Comparison of ENCODE assay signal across 1 cellular context in genomic region chr5:178232124-178232919, GRCh38.
TF ChIP-seq lines count a peak whose summit lies in the region.

TSS of gene PHYKPL (minus strand) at chr5:178232802. CDS start at chr5:178232550, 252 bp downstream.

TF ChIP-seq in K562, 482 proteins besides CTCF, POLR2A, EP300 and RAD21 (continued from another document and continues in another):
- TF ChIP-seq ZNF277 (CRISPR knock-in tag; IDR thresholded peaks at IDR 0.05; ENCODE audit: borderline replicate concordance) (no peak), TAF1 (IDR thresholded peaks at IDR 0.05; ENCODE audit: control insufficient read depth, extremely low read depth, insufficient read depth, low read length, severe bottlenecking) (peak; percentile 31), ZNF12 (CRISPR knock-in tag; IDR thresholded peaks at IDR 0.05) (0 out of 2 replicates have a peak, but pooled peaks have one; percentile 60), HDGF (IDR thresholded peaks at IDR 0.05) (no peak), NR0B1 (IDR thresholded peaks at IDR 0.05; ENCODE audit: partially characterized antibody) (no peak), XRCC5 (IDR thresholded peaks at IDR 0.05; ENCODE audit: low read depth, low read length) (no peak), POLR3G (IDR thresholded peaks at IDR 0.05; ENCODE audit: extremely low read depth, insufficient read length, insufficient replicate concordance) (no peak), MAFK (IDR thresholded peaks at IDR 0.05; ENCODE audit: low read length) (no peak), TSHZ1 (CRISPR knock-in tag; IDR thresholded peaks at IDR 0.05) (no peak), ZC3H8 (IDR thresholded peaks at IDR 0.05) (no peak), SRSF7 (optimal IDR thresholded peaks at IDR 0.05; ENCODE audit: low read depth, low read length) (no peak), TGIF2 (CRISPR knock-in tag; IDR thresholded peaks at IDR 0.05) (no peak), GTF2A2 (tag; IDR thresholded peaks at IDR 0.05) (0 out of 2 replicates have a peak, but pooled peaks have one; percentile 42), SMARCA4 (IDR thresholded peaks at IDR 0.05) (no peak), ZNF778 (CRISPR knock-in tag; IDR thresholded peaks at IDR 0.05) (no peak), KLF13 (tag; IDR thresholded peaks at IDR 0.05; ENCODE audit: borderline replicate concordance, low read depth) (no peak), ZNF212 (CRISPR knock-in tag; IDR thresholded peaks at IDR 0.05) (no peak), ARNT (IDR thresholded peaks at IDR 0.05) (no peak), SNAPC5 (CRISPR knock-in tag; IDR thresholded peaks at IDR 0.05) (no peak), POU5F1 (IDR thresholded peaks at IDR 0.05; ENCODE audit: borderline replicate concordance, low read depth, low read length, partially characterized antibody) (no peak), SP1 (CRISPR knock-in tag; IDR thresholded peaks at IDR 0.05) (no peak), CREM (IDR thresholded peaks at IDR 0.05; ENCODE audit: low read depth) (peak; percentile 49), ASH1L (IDR thresholded peaks at IDR 0.05; ENCODE audit: borderline replicate concordance, low read depth, partially characterized antibody) (no peak), BRD9 (IDR thresholded peaks at IDR 0.05; ENCODE audit: low read depth, partially characterized antibody) (no peak), GATAD2B (IDR thresholded peaks at IDR 0.05; ENCODE audit: borderline replicate concordance) (peak; percentile 42; the same call in 1 of the 2 replicates), CREBBP (IDR thresholded peaks at IDR 0.05; ENCODE audit: low read depth, low read length) (no peak), ZNF431 (CRISPR knock-in tag; IDR thresholded peaks at IDR 0.05) (no peak), CREB5 (CRISPR knock-in tag; IDR thresholded peaks at IDR 0.05) (no peak), ZNF134 (CRISPR knock-in tag; conservative IDR thresholded peaks at IDR 0.05) (peak; percentile 65; the same call in 1 of the 2 replicates), ZNF316 (IDR thresholded peaks at IDR 0.05) (no peak), NR2F6 (CRISPR knock-in tag; IDR thresholded peaks at IDR 0.05) (no peak), ZNF408 (CRISPR knock-in tag; IDR thresholded peaks at IDR 0.05; ENCODE audit: low read depth) (no peak), ATF7 (IDR thresholded peaks at IDR 0.05) (0 out of 2 replicates have a peak, but pooled peaks have one; percentile 32), ZFP1 (CRISPR knock-in tag; IDR thresholded peaks at IDR 0.05) (no peak), ZKSCAN1 (IDR thresholded peaks at IDR 0.05; ENCODE audit: low read depth, low read length) (no peak), TAL1 (IDR thresholded peaks at IDR 0.05) (no peak), KDM1A (IDR thresholded peaks at IDR 0.05) (no peak), CEBPG (CRISPR knock-in tag; IDR thresholded peaks at IDR 0.05) (0 out of 2 replicates have a peak, but pooled peaks have one; percentile 17), CEBPG (tag; conservative IDR thresholded peaks at IDR 0.05 in 1 of 2, IDR thresholded peaks at IDR 0.05 in 1 of 2) (no peak), NKRF (IDR thresholded peaks at IDR 0.05; ENCODE audit: borderline replicate concordance) (no peak), C11orf30 (IDR thresholded peaks at IDR 0.05; ENCODE audit: low read depth) (no peak), FOXM1 (IDR thresholded peaks at IDR 0.05; ENCODE audit: low read depth) (no peak), FOXM1 (CRISPR knock-in tag; IDR thresholded peaks at IDR 0.05; ENCODE audit: low read depth) (peak; percentile 87), HMGN3 (IDR thresholded peaks at IDR 0.05; ENCODE audit: borderline replicate concordance, extremely low read depth, insufficient read length, low read depth, low read length) (peak; percentile 72), SIX5 (IDR thresholded peaks at IDR 0.05; ENCODE audit: borderline replicate concordance in 1 of 2, insufficient read depth in 1 of 2, low read depth in 1 of 2, low read length in 2 of 2) (no peak), ZNF699 (CRISPR knock-in tag; IDR thresholded peaks at IDR 0.05; ENCODE audit: insufficient replicate concordance) (no peak), OTX1 (CRISPR knock-in tag; IDR thresholded peaks at IDR 0.05) (no peak), PHB2 (IDR thresholded peaks at IDR 0.05; ENCODE audit: low read depth) (no peak), HIVEP1 (CRISPR knock-in tag; IDR thresholded peaks at IDR 0.05) (no peak), GABPB2 (CRISPR knock-in tag; conservative IDR thresholded peaks at IDR 0.05) (no peak), MCM3 (IDR thresholded peaks at IDR 0.05) (no peak), ZNF175 (CRISPR knock-in tag; IDR thresholded peaks at IDR 0.05; ENCODE audit: low read depth) (no peak), ZNF384 (IDR thresholded peaks at IDR 0.05; ENCODE audit: low read depth, low read length) (no peak), CC2D1A (IDR thresholded peaks at IDR 0.05) (no peak), ARHGAP35 (IDR thresholded peaks at IDR 0.05; ENCODE audit: partially characterized antibody) (no peak), CBX3 (IDR thresholded peaks at IDR 0.05; ENCODE audit: borderline replicate concordance in 1 of 2, low read length in 2 of 2) (no peak), ZNF609 (CRISPR knock-in tag; IDR thresholded peaks at IDR 0.05; ENCODE audit: borderline replicate concordance) (no peak), FOXO4 (CRISPR knock-in tag; IDR thresholded peaks at IDR 0.05) (no peak), E2F1 (CRISPR knock-in tag; IDR thresholded peaks at IDR 0.05) (no peak)
